Comparison of ENCODE assay signal across 1 cellular context in genomic region chr6:26956601-26957184, GRCh38.
TF ChIP-seq lines count a peak whose summit lies in the region.

No MANE protein-coding gene starts in this region.

TF ChIP-seq in HepG2, 621 proteins besides CTCF, POLR2A, EP300 and RAD21 (continued from another document and continues in another):
- TF ChIP-seq, protein P1, sequence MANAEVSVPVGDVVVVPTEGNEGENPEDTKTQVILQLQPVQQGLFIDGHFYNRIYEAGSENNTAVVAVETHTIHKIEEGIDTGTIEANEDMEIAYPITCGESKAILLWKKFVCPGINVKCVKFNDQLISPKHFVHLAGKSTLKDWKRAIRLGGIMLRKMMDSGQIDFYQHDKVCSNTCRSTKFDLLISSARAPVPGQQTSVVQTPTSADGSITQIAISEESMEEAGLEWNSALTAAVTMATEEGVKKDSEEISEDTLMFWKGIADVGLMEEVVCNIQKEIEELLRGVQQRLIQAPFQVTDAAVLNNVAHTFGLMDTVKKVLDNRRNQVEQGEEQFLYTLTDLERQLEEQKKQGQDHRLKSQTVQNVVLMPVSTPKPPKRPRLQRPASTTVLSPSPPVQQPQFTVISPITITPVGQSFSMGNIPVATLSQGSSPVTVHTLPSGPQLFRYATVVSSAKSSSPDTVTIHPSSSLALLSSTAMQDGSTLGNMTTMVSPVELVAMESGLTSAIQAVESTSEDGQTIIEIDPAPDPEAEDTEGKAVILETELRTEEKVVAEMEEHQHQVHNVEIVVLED (CRISPR knock-in tag; IDR thresholded peaks at IDR 0.05; ENCODE audit: borderline replicate concordance) = peak; percentile 32; the same call in 1 of the 2 replicates
- TF ChIP-seq E2F1 (CRISPR knock-in tag; IDR thresholded peaks at IDR 0.05) = peak; percentile 70; the same call in 1 of the 2 replicates
- TF ChIP-seq FOXO1 (CRISPR knock-in tag; IDR thresholded peaks at IDR 0.05) = peak; percentile 80
- TF ChIP-seq SOX5 (CRISPR knock-in tag; IDR thresholded peaks at IDR 0.05; ENCODE audit: borderline replicate concordance) = peak; percentile 36; the same call in 1 of the 2 replicates
- TF ChIP-seq ZNF644 (CRISPR knock-in tag; IDR thresholded peaks at IDR 0.05; ENCODE audit: low read depth) = peak; percentile 67
- TF ChIP-seq, protein P2, sequence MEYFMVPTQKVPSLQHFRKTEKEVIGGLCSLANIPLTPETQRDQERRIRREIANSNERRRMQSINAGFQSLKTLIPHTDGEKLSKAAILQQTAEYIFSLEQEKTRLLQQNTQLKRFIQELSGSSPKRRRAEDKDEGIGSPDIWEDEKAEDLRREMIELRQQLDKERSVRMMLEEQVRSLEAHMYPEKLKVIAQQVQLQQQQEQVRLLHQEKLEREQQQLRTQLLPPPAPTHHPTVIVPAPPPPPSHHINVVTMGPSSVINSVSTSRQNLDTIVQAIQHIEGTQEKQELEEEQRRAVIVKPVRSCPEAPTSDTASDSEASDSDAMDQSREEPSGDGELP (IDR thresholded peaks at IDR 0.05; ENCODE audit: borderline replicate concordance, low read depth) = 0 out of 2 replicates have a peak, but pooled peaks have one; percentile 22
- TF ChIP-seq KDM2A (CRISPR knock-in tag; IDR thresholded peaks at IDR 0.05; ENCODE audit: borderline replicate concordance, low read depth) = peak; percentile 91
- TF ChIP-seq ZNF777 (CRISPR knock-in tag; IDR thresholded peaks at IDR 0.05) = peak; percentile 72
- 0 out of 2 replicates have a peak, but pooled peaks have one; percentile 81 for TF ChIP-seq ZSCAN20 (CRISPR knock-in tag; IDR thresholded peaks at IDR 0.05; ENCODE audit: borderline replicate concordance)
- TF ChIP-seq, protein P3, sequence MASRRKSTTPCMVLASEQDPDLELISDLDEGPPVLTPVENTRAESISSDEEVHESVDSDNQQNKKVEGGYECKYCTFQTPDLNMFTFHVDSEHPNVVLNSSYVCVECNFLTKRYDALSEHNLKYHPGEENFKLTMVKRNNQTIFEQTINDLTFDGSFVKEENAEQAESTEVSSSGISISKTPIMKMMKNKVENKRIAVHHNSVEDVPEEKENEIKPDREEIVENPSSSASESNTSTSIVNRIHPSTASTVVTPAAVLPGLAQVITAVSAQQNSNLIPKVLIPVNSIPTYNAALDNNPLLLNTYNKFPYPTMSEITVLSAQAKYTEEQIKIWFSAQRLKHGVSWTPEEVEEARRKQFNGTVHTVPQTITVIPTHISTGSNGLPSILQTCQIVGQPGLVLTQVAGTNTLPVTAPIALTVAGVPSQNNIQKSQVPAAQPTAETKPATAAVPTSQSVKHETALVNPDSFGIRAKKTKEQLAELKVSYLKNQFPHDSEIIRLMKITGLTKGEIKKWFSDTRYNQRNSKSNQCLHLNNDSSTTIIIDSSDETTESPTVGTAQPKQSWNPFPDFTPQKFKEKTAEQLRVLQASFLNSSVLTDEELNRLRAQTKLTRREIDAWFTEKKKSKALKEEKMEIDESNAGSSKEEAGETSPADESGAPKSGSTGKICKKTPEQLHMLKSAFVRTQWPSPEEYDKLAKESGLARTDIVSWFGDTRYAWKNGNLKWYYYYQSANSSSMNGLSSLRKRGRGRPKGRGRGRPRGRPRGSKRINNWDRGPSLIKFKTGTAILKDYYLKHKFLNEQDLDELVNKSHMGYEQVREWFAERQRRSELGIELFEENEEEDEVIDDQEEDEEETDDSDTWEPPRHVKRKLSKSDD (CRISPR knock-in tag; IDR thresholded peaks at IDR 0.05; ENCODE audit: low read depth) = 0 out of 2 replicates have a peak, but pooled peaks have one; percentile 34
- TF ChIP-seq ISL2 (CRISPR knock-in tag; IDR thresholded peaks at IDR 0.05) = peak; percentile 71
- peak; percentile 67; the same call in 1 of the 2 replicates for TF ChIP-seq ZNF503 (CRISPR knock-in tag; IDR thresholded peaks at IDR 0.05)
- 0 out of 2 replicates have a peak, but pooled peaks have one; percentile 39 for TF ChIP-seq HOXA5 (CRISPR knock-in tag; IDR thresholded peaks at IDR 0.05)
- peak; percentile 34; the same call in 1 of the 2 replicates for TF ChIP-seq HNF4A (CRISPR knock-in tag; IDR thresholded peaks at IDR 0.05)
- peak; percentile 61; the same call in 1 of the 2 replicates for TF ChIP-seq ADNP (CRISPR knock-in tag; IDR thresholded peaks at IDR 0.05)
- TF ChIP-seq RBFOX2 (IDR thresholded peaks at IDR 0.05; ENCODE audit: low read depth, low read length) = peak; percentile 81
- peak; percentile 77; the same call in 1 of the 2 replicates for TF ChIP-seq ZNF773 (CRISPR knock-in tag; IDR thresholded peaks at IDR 0.05; ENCODE audit: borderline replicate concordance)
- TF ChIP-seq, protein P4, sequence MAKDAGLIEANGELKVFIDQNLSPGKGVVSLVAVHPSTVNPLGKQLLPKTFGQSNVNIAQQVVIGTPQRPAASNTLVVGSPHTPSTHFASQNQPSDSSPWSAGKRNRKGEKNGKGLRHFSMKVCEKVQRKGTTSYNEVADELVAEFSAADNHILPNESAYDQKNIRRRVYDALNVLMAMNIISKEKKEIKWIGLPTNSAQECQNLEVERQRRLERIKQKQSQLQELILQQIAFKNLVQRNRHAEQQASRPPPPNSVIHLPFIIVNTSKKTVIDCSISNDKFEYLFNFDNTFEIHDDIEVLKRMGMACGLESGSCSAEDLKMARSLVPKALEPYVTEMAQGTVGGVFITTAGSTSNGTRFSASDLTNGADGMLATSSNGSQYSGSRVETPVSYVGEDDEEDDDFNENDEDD (CRISPR knock-in tag; IDR thresholded peaks at IDR 0.05; ENCODE audit: borderline replicate concordance) = peak; percentile 71; the same call in 1 of the 2 replicates
- TF ChIP-seq, protein P5, sequence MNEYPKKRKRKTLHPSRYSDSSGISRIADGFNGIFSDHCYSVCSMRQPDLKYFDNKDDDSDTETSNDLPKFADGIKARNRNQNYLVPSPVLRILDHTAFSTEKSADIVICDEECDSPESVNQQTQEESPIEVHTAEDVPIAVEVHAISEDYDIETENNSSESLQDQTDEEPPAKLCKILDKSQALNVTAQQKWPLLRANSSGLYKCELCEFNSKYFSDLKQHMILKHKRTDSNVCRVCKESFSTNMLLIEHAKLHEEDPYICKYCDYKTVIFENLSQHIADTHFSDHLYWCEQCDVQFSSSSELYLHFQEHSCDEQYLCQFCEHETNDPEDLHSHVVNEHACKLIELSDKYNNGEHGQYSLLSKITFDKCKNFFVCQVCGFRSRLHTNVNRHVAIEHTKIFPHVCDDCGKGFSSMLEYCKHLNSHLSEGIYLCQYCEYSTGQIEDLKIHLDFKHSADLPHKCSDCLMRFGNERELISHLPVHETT (CRISPR knock-in tag; conservative IDR thresholded peaks at IDR 0.05) = 0 out of 2 replicates have a peak, but pooled peaks have one; percentile 38
- 0 out of 2 replicates have a peak, but pooled peaks have one; percentile 20 for TF ChIP-seq ZNF563 (CRISPR knock-in tag; IDR thresholded peaks at IDR 0.05)
- TF ChIP-seq HMGXB3 (CRISPR knock-in tag; IDR thresholded peaks at IDR 0.05; ENCODE audit: borderline replicate concordance) = peak; percentile 35; the same call in 1 of the 2 replicates
- peak; percentile 47; the same call in 1 of the 2 replicates for TF ChIP-seq PHF21A (CRISPR knock-in tag; IDR thresholded peaks at IDR 0.05)
- peak; percentile 36; the same call in 1 of the 2 replicates for TF ChIP-seq HOXD1 (CRISPR knock-in tag; IDR thresholded peaks at IDR 0.05)
- TF ChIP-seq, protein P6, sequence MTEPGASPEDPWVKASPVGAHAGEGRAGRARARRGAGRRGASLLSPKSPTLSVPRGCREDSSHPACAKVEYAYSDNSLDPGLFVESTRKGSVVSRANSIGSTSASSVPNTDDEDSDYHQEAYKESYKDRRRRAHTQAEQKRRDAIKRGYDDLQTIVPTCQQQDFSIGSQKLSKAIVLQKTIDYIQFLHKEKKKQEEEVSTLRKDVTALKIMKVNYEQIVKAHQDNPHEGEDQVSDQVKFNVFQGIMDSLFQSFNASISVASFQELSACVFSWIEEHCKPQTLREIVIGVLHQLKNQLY (CRISPR knock-in tag; IDR thresholded peaks at IDR 0.05) = 0 out of 2 replicates have a peak, but pooled peaks have one; percentile 46
- peak; percentile 53; the same call in 1 of the 2 replicates for TF ChIP-seq PHF20 (CRISPR knock-in tag; IDR thresholded peaks at IDR 0.05)
- TF ChIP-seq, protein P7, sequence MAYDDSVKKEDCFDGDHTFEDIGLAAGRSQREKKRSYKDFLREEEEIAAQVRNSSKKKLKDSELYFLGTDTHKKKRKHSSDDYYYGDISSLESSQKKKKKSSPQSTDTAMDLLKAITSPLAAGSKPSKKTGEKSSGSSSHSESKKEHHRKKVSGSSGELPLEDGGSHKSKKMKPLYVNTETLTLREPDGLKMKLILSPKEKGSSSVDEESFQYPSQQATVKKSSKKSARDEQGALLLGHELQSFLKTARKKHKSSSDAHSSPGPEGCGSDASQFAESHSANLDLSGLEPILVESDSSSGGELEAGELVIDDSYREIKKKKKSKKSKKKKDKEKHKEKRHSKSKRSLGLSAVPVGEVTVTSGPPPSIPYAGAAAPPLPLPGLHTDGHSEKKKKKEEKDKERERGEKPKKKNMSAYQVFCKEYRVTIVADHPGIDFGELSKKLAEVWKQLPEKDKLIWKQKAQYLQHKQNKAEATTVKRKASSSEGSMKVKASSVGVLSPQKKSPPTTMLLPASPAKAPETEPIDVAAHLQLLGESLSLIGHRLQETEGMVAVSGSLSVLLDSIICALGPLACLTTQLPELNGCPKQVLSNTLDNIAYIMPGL (CRISPR knock-in tag; IDR thresholded peaks at IDR 0.05; ENCODE audit: borderline replicate concordance in 1 of 2, low read depth in 1 of 2) = peak; percentile 90 to 98
- peak; percentile 84 for TF ChIP-seq THAP11 (CRISPR knock-in tag; IDR thresholded peaks at IDR 0.05)
- peak; percentile 60 for TF ChIP-seq SALL2 (CRISPR knock-in tag; IDR thresholded peaks at IDR 0.05)
- 0 out of 2 replicates have a peak, but pooled peaks have one; percentile 55 for TF ChIP-seq TFE3 (CRISPR knock-in tag; IDR thresholded peaks at IDR 0.05)
- peak; percentile 87; the same call in 1 of the 2 replicates for TF ChIP-seq ZNF768 (CRISPR knock-in tag; IDR thresholded peaks at IDR 0.05)
- 0 out of 2 replicates have a peak, but pooled peaks have one; percentile 46 for TF ChIP-seq ATF7-NPFF (CRISPR knock-in tag; IDR thresholded peaks at IDR 0.05; ENCODE audit: low read depth)
